Comparison of ENCODE assay signal across 1 cellular context in the genomic region with DNA sequence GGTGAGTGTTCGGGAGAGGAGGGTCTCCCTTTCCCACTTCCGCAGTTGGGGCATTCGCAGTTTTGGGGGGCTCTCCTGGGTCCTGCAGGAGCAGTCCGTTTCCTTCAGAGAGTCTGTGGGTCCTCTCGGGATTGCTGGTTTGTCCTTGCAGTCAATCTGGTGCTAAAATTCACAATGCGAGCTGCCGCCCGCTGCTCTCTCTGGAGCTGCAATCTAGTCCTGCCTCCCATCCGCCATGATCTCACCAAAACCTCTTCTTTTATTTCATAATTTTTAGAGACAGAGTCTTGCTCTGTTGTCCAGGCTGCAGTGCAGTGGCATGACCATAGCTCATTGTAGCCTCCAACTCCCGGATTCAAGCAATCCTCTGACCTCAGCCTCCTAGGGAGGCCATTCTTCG.
TF ChIP-seq lines count a peak whose summit lies in the region.

No MANE protein-coding gene starts in this region.

TF ChIP-seq in HCT116, 20 proteins besides CTCF, POLR2A, EP300 and RAD21:
- no peak for TF ChIP-seq TCF7L2 (IDR thresholded peaks at IDR 0.05; ENCODE audit: borderline replicate concordance, extremely low read depth, insufficient read depth, insufficient read length)
- TF ChIP-seq, protein P1, sequence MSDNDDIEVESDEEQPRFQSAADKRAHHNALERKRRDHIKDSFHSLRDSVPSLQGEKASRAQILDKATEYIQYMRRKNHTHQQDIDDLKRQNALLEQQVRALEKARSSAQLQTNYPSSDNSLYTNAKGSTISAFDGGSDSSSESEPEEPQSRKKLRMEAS (IDR thresholded peaks at IDR 0.05), result no peak
- no peak for TF ChIP-seq POLR2AphosphoS5 (IDR thresholded peaks at IDR 0.05; ENCODE audit: low read depth, low read length)
- no peak for TF ChIP-seq JUND (IDR thresholded peaks at IDR 0.05)
- TF ChIP-seq, protein P2, sequence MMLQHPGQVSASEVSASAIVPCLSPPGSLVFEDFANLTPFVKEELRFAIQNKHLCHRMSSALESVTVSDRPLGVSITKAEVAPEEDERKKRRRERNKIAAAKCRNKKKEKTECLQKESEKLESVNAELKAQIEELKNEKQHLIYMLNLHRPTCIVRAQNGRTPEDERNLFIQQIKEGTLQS (IDR thresholded peaks at IDR 0.05), result no peak
- TF ChIP-seq EZH2 (IDR thresholded peaks at IDR 0.05), result no peak
- TF ChIP-seq SIN3A (IDR thresholded peaks at IDR 0.05; ENCODE audit: low read depth), result no peak
- TF ChIP-seq CBX3 (IDR thresholded peaks at IDR 0.05; ENCODE audit: low read depth), result no peak
- no peak for TF ChIP-seq YY1 (IDR thresholded peaks at IDR 0.05; ENCODE audit: extremely low read depth, insufficient replicate concordance, low read depth, low read length)
- TF ChIP-seq SRF (IDR thresholded peaks at IDR 0.05; ENCODE audit: low read depth), result no peak
- TF ChIP-seq EGR1 (IDR thresholded peaks at IDR 0.05; ENCODE audit: low read depth), result no peak
- no peak for TF ChIP-seq EZH2phosphoT487 (IDR thresholded peaks at IDR 0.05; ENCODE audit: borderline replicate concordance)
- TF ChIP-seq, protein P3, sequence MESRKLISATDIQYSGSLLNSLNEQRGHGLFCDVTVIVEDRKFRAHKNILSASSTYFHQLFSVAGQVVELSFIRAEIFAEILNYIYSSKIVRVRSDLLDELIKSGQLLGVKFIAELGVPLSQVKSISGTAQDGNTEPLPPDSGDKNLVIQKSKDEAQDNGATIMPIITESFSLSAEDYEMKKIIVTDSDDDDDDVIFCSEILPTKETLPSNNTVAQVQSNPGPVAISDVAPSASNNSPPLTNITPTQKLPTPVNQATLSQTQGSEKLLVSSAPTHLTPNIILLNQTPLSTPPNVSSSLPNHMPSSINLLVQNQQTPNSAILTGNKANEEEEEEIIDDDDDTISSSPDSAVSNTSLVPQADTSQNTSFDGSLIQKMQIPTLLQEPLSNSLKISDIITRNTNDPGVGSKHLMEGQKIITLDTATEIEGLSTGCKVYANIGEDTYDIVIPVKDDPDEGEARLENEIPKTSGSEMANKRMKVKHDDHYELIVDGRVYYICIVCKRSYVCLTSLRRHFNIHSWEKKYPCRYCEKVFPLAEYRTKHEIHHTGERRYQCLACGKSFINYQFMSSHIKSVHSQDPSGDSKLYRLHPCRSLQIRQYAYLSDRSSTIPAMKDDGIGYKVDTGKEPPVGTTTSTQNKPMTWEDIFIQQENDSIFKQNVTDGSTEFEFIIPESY (IDR thresholded peaks at IDR 0.05; ENCODE audit: extremely low read depth, insufficient replicate concordance, low read length), result no peak
